ENCODE assay signal across 1 cellular context in genomic region chr19:19633711-19634515, GRCh38.
TF ChIP-seq lines count a peak whose summit lies in the region.

No MANE protein-coding gene starts in this region.

TF ChIP-seq in IMR-90, 13 proteins besides CTCF, POLR2A, EP300 and RAD21:
- TF ChIP-seq CEBPB (IDR thresholded peaks at IDR 0.05; ENCODE audit: low read depth, low read length) (no peak), MXI1 (IDR thresholded peaks at IDR 0.05; ENCODE audit: borderline replicate concordance, low read depth, low read length) (no peak), MAFK (IDR thresholded peaks at IDR 0.05; ENCODE audit: low read depth, low read length) (no peak), MAZ (IDR thresholded peaks at IDR 0.05; ENCODE audit: borderline replicate concordance, low read depth, low read length) (no peak), FOS (IDR thresholded peaks at IDR 0.05; ENCODE audit: low read depth, low read length) (no peak), ELK1 (IDR thresholded peaks at IDR 0.05; ENCODE audit: borderline replicate concordance, low read depth, low read length) (no peak), RCOR1 (IDR thresholded peaks at IDR 0.05; ENCODE audit: insufficient replicate concordance, low read length) (no peak), SMC3 (IDR thresholded peaks at IDR 0.05; ENCODE audit: low read depth, low read length) (no peak), BHLHE40 (IDR thresholded peaks at IDR 0.05; ENCODE audit: low read depth, low read length) (no peak), NFE2L2 (IDR thresholded peaks at IDR 0.05; ENCODE audit: low read depth, low read length) (no peak), USF2 (IDR thresholded peaks at IDR 0.05; ENCODE audit: low read depth, low read length) (no peak), CHD1 (IDR thresholded peaks at IDR 0.05; ENCODE audit: low read depth, low read length) (no peak), RFX5 (IDR thresholded peaks at IDR 0.05; ENCODE audit: low read depth, low read length) (no peak)
